Comparison of ENCODE assay signal across 8 cellular contexts in the genomic region with DNA sequence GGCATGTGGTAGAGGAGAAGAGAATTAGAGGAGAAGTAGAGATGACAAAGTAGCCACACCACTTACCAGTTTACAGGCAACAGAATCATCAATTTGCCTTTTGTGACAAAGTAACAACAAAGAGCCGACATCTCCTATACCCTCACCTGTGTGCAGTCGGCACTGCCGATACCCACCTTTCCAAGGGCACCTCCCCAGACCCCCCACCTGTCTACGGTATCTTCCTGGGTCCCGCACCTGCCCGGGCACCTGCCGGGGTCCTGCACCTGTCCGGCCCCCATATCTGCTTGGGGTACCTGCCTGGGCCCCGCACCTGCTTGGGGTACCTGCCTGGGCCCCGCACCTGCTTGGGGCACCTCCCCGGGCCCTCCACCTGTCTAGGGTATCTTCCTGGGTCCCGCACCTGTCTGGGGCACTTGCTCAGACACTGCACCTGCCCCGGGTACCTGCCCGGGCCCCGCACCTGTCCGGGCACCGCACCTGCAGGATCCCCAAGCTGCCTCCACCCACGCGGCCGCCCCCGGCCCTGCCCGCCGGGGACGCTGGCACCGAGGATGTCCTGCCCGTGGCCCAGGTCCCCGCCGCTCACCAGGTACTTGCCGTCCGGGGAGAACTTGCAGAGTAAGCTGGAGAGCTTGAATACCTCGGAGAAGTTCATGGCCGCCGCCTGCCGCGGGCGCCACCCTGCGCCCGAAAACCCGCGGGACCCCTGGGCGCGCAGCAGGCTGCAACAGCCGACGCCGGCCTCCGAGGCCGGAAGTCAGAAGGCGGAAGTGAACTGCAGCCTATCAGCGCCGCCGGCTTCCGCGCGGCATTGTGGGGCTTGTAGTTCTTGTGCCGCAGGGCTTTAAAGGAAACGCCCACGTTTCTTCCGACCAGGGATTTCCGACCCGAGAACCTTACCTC. TPM values are rescaled to one million over a fixed set of nuclear protein-coding genes. Genes with fewer than 3 reads are reported as not detected.
DNase-seq lines count a peak whose midpoint lies in the region; ATAC-seq and TF ChIP-seq lines count a peak whose summit lies in the region.

A gene with protein sequence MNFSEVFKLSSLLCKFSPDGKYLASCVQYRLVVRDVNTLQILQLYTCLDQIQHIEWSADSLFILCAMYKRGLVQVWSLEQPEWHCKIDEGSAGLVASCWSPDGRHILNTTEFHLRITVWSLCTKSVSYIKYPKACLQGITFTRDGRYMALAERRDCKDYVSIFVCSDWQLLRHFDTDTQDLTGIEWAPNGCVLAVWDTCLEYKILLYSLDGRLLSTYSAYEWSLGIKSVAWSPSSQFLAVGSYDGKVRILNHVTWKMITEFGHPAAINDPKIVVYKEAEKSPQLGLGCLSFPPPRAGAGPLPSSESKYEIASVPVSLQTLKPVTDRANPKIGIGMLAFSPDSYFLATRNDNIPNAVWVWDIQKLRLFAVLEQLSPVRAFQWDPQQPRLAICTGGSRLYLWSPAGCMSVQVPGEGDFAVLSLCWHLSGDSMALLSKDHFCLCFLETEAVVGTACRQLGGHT (minus strand): TSS at position 762 of the 906 bp plus-strand sequence. CDS start 104 bp downstream, at position 658.

- peaks cover 21% of the 10 kb centered on the region for H3K36me3 Mint-ChIP-seq in activated T-helper 2 cell treated with anti-CD3 and anti-CD28 coated beads, Interferon-gamma antibody, Interleukin-2, Interleukin-4, amounts not matched to agents 10 μg/mL and 5 μg/mL and 100 μg/mL, durations not matched to agents 14 hours and 24 hours and 36 hours (ENCODE audit: low read depth)
- H3K36me3 Mint-ChIP-seq in nephron (ENCODE audit: low read depth): peaks cover 12% of the 10 kb centered on the region

- ATAC-seq in GM21737 (IDR thresholded peaks at IDR 0.05; ENCODE audit: unreplicated experiment): peak; percentile 79
- peak; percentile 92 for ATAC-seq in RWPE2 (ENCODE audit: low read depth)
- ATAC-seq in stimulated activated naive CD8-positive, alpha-beta T cell treated with anti-CD3 and anti-CD28 coated beads, Interleukin-15, Interleukin-2, amounts not matched to agents 100 U/mL and 50 U/mL, for 24 hours: peak; percentile 98

- H3K79me2 ChIP-seq in KMS-11 (ENCODE audit: insufficient read depth, low read depth): no peaks in the 10 kb centered on the region

- H3K27me3 Mint-ChIP-seq in activated T-helper 2 cell treated with anti-CD3 and anti-CD28 coated beads, Interferon-gamma antibody, Interleukin-2, Interleukin-4, amounts not matched to agents 10 μg/mL and 5 μg/mL and 100 μg/mL, durations not matched to agents 14 hours and 24 hours and 36 hours (ENCODE audit: low read depth): peaks cover 23% of the 10 kb centered on the region
- peaks cover 44% of the 10 kb centered on the region for H3K27me3 Mint-ChIP-seq in nephron (ENCODE audit: low read depth)

- H3K36me3 ChIP-seq in KMS-11 (ENCODE audit: insufficient read depth) (no peaks in the 10 kb centered on the region), RWPE2 (ENCODE audit: low read depth) (peaks cover 35% of the 10 kb centered on the region)

- H3K27ac Mint-ChIP-seq in activated T-helper 2 cell treated with anti-CD3 and anti-CD28 coated beads, Interferon-gamma antibody, Interleukin-2, Interleukin-4, amounts not matched to agents 10 μg/mL and 5 μg/mL and 100 μg/mL, durations not matched to agents 14 hours and 24 hours and 36 hours: no peak within 1 kb of the TSS
- no peak within 1 kb of the TSS for H3K27ac Mint-ChIP-seq in nephron

- H3K4me3 Mint-ChIP-seq in activated T-helper 2 cell treated with anti-CD3 and anti-CD28 coated beads, Interferon-gamma antibody, Interleukin-2, Interleukin-4, amounts not matched to agents 10 μg/mL and 5 μg/mL and 100 μg/mL, durations not matched to agents 14 hours and 24 hours and 36 hours (ENCODE audit: low read depth): peak within 1 kb of the TSS; percentile 80
- peak within 1 kb of the TSS; percentile 80 to 85 (median 80) for H3K4me3 Mint-ChIP-seq in nephron

- no peaks in the 10 kb centered on the region for H3K9me3 Mint-ChIP-seq in activated T-helper 2 cell treated with anti-CD3 and anti-CD28 coated beads, Interferon-gamma antibody, Interleukin-2, Interleukin-4, amounts not matched to agents 10 μg/mL and 5 μg/mL and 100 μg/mL, durations not matched to agents 14 hours and 24 hours and 36 hours
- no peaks in the 10 kb centered on the region for H3K9me3 Mint-ChIP-seq in nephron

- no peaks in the 10 kb centered on the region for H3K9me3 ChIP-seq in RWPE2 (ENCODE audit: severe bottlenecking)

- peak; percentile 92 for DNase-seq in EH (ENCODE audit: low read depth)
- peak; percentile 83 for DNase-seq in RWPE2 (ENCODE audit: low spot score)
- peak; percentile 84 for DNase-seq in activated T-helper 2 cell treated with anti-CD3 and anti-CD28 coated beads, Interferon-gamma antibody, Interleukin-2, Interleukin-4, amounts not matched to agents 10 μg/mL and 5 μg/mL and 100 μg/mL, durations not matched to agents 14 hours and 24 hours and 36 hours (ENCODE audit: low spot score)
- DNase-seq in fibroblast of the aortic adventitia (ENCODE audit: low read depth): peak; percentile 90
- peak; percentile 89 for DNase-seq in stimulated activated naive CD8-positive, alpha-beta T cell treated with anti-CD3 and anti-CD28 coated beads, Interleukin-15, Interleukin-2, amounts not matched to agents 100 U/mL and 50 U/mL, for 24 hours

- H3K9ac ChIP-seq in KMS-11: peak within 1 kb of the TSS; percentile 76

- peak; percentile 28; the same call in 1 of the 2 replicates for TF ChIP-seq CTCF in KMS-11 (conservative IDR thresholded peaks at IDR 0.05; ENCODE audit: low read depth, low read length)
- peak; percentile 31 for TF ChIP-seq CTCF in RWPE2 (IDR thresholded peaks at IDR 0.05; ENCODE audit: poor library complexity, severe bottlenecking)
- TF ChIP-seq CTCF in fibroblast of the aortic adventitia (IDR thresholded peaks at IDR 0.05; ENCODE audit: insufficient read depth, low read length): peak; percentile 13
- TF ChIP-seq CTCF in nephron (IDR thresholded peaks at IDR 0.05; ENCODE audit: unreplicated experiment in 3 of 3): no peak

- H3K4me1 Mint-ChIP-seq in activated T-helper 2 cell treated with anti-CD3 and anti-CD28 coated beads, Interferon-gamma antibody, Interleukin-2, Interleukin-4, amounts not matched to agents 10 μg/mL and 5 μg/mL and 100 μg/mL, durations not matched to agents 14 hours and 24 hours and 36 hours (ENCODE audit: low read depth): peaks cover 20% of the 10 kb centered on the region
- H3K4me1 Mint-ChIP-seq in nephron: peaks cover 16% of the 10 kb centered on the region

- no peaks in the 10 kb centered on the region for H4K20me1 ChIP-seq in KMS-11 (ENCODE audit: insufficient read depth)

- H3K4me3 ChIP-seq in KMS-11 (IDR thresholded peaks at IDR 0.05; ENCODE audit: insufficient read depth, low read depth, low read length): peak within 1 kb of the TSS; percentile 67
- peak within 1 kb of the TSS; percentile 74 for H3K4me3 ChIP-seq in RWPE2 (ENCODE audit: severe bottlenecking)
- H3K4me3 ChIP-seq in fibroblast of the aortic adventitia (ENCODE audit: low read depth, low read length): peak within 1 kb of the TSS; percentile 96

- intact Hi-C loops in activated T-helper 2 cell treated with anti-CD3 and anti-CD28 coated beads, Interferon-gamma antibody, Interleukin-2, Interleukin-4, amounts not matched to agents 10 μg/mL and 5 μg/mL and 100 μg/mL, durations not matched to agents 14 hours and 24 hours and 36 hours (cut with micrococcal nuclease): loop anchor here (2.0 to 10.0 kb wide), 3 partner anchors 23 to 208 kb away; a partner anchor contains a TSS

- H3K27ac ChIP-seq in KMS-11 (no peak within 1 kb of the TSS), RWPE2 (ENCODE audit: poor library complexity, severe bottlenecking) (no peak within 1 kb of the TSS)

- H3K4me2 ChIP-seq in KMS-11: peak within 1 kb of the TSS; percentile 97

- peak within 1 kb of the TSS; percentile 90 for H2AFZ ChIP-seq in KMS-11 (ENCODE audit: low read depth)

- H3K27me3 ChIP-seq in KMS-11 (ENCODE audit: insufficient read depth, low read depth) (peaks cover 31% of the 10 kb centered on the region), RWPE2 (ENCODE audit: insufficient read depth, poor library complexity, severe bottlenecking) (peaks cover 44% of the 10 kb centered on the region)

- peaks cover 10% of the 10 kb centered on the region for H3K4me1 ChIP-seq in KMS-11 (ENCODE audit: low read depth, poor library complexity, severe bottlenecking)
- H3K4me1 ChIP-seq in RWPE2 (ENCODE audit: insufficient read depth, poor library complexity, severe bottlenecking): peaks cover 7% of the 10 kb centered on the region

RNA-seq across cellular contexts. Expression of the gene that starts here (rescaled TPM):
- total RNA-seq in activated T-helper 2 cell treated with anti-CD3 and anti-CD28 coated beads, Interferon-gamma antibody, Interleukin-2, Interleukin-4, amounts not matched to agents 10 μg/mL and 5 μg/mL and 100 μg/mL, durations not matched to agents 14 hours and 24 hours and 36 hours: 38.7 and 42.2 TPM in 2 replicates
- total RNA-seq in fibroblast of the aortic adventitia (ENCODE audit: low replicate concordance): 6.0 and 10.0 TPM in 2 replicates

Comparison
In these comparisons a context has a peak if more than half of its experiments do, and no peak if none do; other contexts are left out.
1. CTCF ChIP-seq: peak in KMS-11 (single experiment), RWPE2 (single experiment) and fibroblast of the aortic adventitia (single experiment); none in nephron (0 of 3).
2. Peak in every context shown above with its lines, with median percentiles within 50 percentile points of each other: DNase-seq, ATAC-seq and H3K4me3 ChIP-seq.